18 cellular contexts compared by ENCODE assay signal in genomic region chr4:1019320-1019719, GRCh38.
"Had no signal": no experiment of that assay in that cellular context is flagged by ENCODE, and none has a peak within 500 bp of the region (broad histone marks: within the 10 kb centered on the region; RNA-seq: fewer than 3 reads in every experiment).

No MANE protein-coding gene starts in this region.

- H3K4me1 Mint-ChIP-seq: activated naive CD8-positive, alpha-beta T cell treated with anti-CD3 and anti-CD28 coated beads for 36 hours; natural killer cell had no signal

- H3K27ac Mint-ChIP-seq: activated naive CD8-positive, alpha-beta T cell treated with anti-CD3 and anti-CD28 coated beads for 36 hours; activated T-helper 1 cell treated with anti-CD3 and anti-CD28 coated beads, Interleukin-12 subunit alpha, Interleukin-12 subunit beta, Interleukin-2, Interleukin-4 antibody, amounts not matched to agents 30 ng/mL and 10 ng/mL and 1 ng/mL, durations not matched to agents 14 hours and 24 hours and 36 hours; memory B cell; natural killer cell; T-helper 2 cell treated with Interferon-gamma antibody and Interleukin-4, amounts not matched to agents 5 μg/mL and 100 μg/mL, for 36 hours; type B pancreatic cell had no signal

- H3K27me3 ChIP-seq: breast epithelium, left lung, sigmoid colon, spleen had no signal

- DNase-seq: activated CD4-positive, alpha-beta T cell treated with anti-CD3 and anti-CD28 coated beads, Interleukin-2, amount 50 U/mL, for 1 hour; activated naive CD8-positive, alpha-beta T cell treated with anti-CD3 and anti-CD28 coated beads for 36 hours; amygdala; cerebellar nuclear complex; effector CD8-positive, alpha-beta T cell; foreskin fibroblast; hypothalamus; kidney; left lung; natural killer cell; sigmoid colon; spleen; stimulated activated naive CD8-positive, alpha-beta T cell treated with anti-CD3 and anti-CD28 coated beads, Interleukin-15, amount 100 ng/mL, for 72 hours had no signal

- H3K4me3 Mint-ChIP-seq: activated naive CD8-positive, alpha-beta T cell treated with anti-CD3 and anti-CD28 coated beads for 36 hours; activated T-helper 1 cell treated with anti-CD3 and anti-CD28 coated beads, Interleukin-12 subunit alpha, Interleukin-12 subunit beta, Interleukin-2, Interleukin-4 antibody, amounts not matched to agents 30 ng/mL and 10 ng/mL and 1 ng/mL, durations not matched to agents 14 hours and 24 hours and 36 hours; memory B cell; natural killer cell; stimulated activated naive CD8-positive, alpha-beta T cell treated with anti-CD3 and anti-CD28 coated beads, Interleukin-15, amount 100 ng/mL, for 72 hours; T-helper 2 cell treated with Interferon-gamma antibody and Interleukin-4, amounts not matched to agents 5 μg/mL and 100 μg/mL, for 36 hours; type B pancreatic cell had no signal

- H3K27me3 Mint-ChIP-seq: activated naive CD8-positive, alpha-beta T cell treated with anti-CD3 and anti-CD28 coated beads for 36 hours; stimulated activated naive CD8-positive, alpha-beta T cell treated with anti-CD3 and anti-CD28 coated beads, Interleukin-15, amount 100 ng/mL, for 72 hours; type B pancreatic cell had no signal

- H3K9me3 ChIP-seq: breast epithelium, left lung, sigmoid colon, spleen had no signal

- H3K4me3 ChIP-seq: breast epithelium, left lung, sigmoid colon, spleen had no signal

- H3K4me1 ChIP-seq: breast epithelium, left lung, sigmoid colon had no signal

- H3K27ac ChIP-seq: breast epithelium, left lung, sigmoid colon, spleen had no signal

- H3K36me3 ChIP-seq: breast epithelium had no signal

- H3K9me3 Mint-ChIP-seq: activated naive CD8-positive, alpha-beta T cell treated with anti-CD3 and anti-CD28 coated beads for 36 hours; activated T-helper 1 cell treated with anti-CD3 and anti-CD28 coated beads, Interleukin-12 subunit alpha, Interleukin-12 subunit beta, Interleukin-2, Interleukin-4 antibody, amounts not matched to agents 30 ng/mL and 10 ng/mL and 1 ng/mL, durations not matched to agents 14 hours and 24 hours and 36 hours; memory B cell; natural killer cell; stimulated activated naive CD8-positive, alpha-beta T cell treated with anti-CD3 and anti-CD28 coated beads, Interleukin-15, amount 100 ng/mL, for 72 hours; T-helper 2 cell treated with Interferon-gamma antibody and Interleukin-4, amounts not matched to agents 5 μg/mL and 100 μg/mL, for 36 hours; type B pancreatic cell had no signal

- H3K36me3 Mint-ChIP-seq: activated naive CD8-positive, alpha-beta T cell treated with anti-CD3 and anti-CD28 coated beads for 36 hours; memory B cell; natural killer cell; type B pancreatic cell had no signal
